In the genomic region with DNA sequence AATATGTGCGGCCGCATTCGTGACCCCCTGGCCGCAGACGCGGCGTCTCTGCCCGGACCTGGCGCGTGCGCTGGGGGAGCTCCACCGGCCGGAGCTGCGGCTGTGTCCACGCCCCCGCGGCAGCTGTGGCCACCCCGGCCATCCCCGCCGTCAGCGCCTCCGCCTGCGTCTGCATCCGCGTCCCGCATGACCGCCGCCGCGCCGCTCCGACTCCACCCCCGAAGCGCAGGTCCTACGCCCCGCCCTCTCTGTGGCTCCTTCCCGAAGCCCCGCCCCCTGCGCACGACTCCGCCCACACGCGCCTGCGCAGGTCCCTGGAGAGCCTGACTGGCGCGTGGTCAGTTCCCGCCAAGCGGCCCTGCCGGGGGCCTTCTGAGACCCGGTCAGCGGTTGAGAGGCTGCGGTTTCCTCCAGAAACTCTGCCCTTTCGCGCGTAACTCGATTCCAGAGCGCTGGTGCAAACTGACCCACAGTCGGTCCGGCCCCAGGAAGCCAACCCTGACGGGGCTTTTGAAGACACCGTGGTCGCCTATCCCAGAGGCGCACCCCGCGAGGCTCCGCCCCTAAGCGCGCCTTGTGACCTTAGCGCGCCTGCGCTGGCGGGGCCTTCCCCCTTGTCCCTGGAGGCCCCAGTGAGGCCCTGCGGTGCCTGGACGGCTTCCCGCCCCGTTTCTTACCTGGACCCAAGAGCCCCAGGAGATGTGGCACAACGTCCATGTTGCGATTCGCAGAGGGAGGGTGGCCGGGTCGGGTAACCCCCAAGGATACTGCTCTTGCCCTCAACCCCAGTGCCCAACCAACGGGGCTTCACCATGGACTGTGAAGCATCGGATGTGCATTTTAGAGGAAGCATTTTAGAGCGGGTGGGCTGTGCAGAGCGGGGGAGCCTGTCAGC, we compare ENCODE assay signal across 1 cellular context.
A peak's percentile ranks its signal among the peaks of the same experiment; 100 is the strongest.
TF ChIP-seq lines count a peak whose summit lies in the region.

A gene with protein sequence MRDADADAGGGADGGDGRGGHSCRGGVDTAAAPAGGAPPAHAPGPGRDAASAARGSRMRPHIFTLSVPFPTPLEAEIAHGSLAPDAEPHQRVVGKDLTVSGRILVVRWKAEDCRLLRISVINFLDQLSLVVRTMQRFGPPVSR (minus strand): TSS at position 554 of the 895 bp plus-strand sequence. CDS start 366 bp downstream, at position 188.

TF ChIP-seq in HCT116, 20 proteins besides CTCF, POLR2A, EP300 and RAD21 (continued from another document):
- TF ChIP-seq, protein P1, sequence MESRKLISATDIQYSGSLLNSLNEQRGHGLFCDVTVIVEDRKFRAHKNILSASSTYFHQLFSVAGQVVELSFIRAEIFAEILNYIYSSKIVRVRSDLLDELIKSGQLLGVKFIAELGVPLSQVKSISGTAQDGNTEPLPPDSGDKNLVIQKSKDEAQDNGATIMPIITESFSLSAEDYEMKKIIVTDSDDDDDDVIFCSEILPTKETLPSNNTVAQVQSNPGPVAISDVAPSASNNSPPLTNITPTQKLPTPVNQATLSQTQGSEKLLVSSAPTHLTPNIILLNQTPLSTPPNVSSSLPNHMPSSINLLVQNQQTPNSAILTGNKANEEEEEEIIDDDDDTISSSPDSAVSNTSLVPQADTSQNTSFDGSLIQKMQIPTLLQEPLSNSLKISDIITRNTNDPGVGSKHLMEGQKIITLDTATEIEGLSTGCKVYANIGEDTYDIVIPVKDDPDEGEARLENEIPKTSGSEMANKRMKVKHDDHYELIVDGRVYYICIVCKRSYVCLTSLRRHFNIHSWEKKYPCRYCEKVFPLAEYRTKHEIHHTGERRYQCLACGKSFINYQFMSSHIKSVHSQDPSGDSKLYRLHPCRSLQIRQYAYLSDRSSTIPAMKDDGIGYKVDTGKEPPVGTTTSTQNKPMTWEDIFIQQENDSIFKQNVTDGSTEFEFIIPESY (IDR thresholded peaks at IDR 0.05; ENCODE audit: extremely low read depth, insufficient replicate concordance, low read length) = no peak
- TF ChIP-seq POLR2AphosphoS5 (IDR thresholded peaks at IDR 0.05; ENCODE audit: low read depth, low read length) = peak; percentile 58
- TF ChIP-seq SP1 (IDR thresholded peaks at IDR 0.05; ENCODE audit: low read depth) = no peak
- no peak for TF ChIP-seq YY1 (IDR thresholded peaks at IDR 0.05; ENCODE audit: extremely low read depth, insufficient replicate concordance, low read depth, low read length)
- no peak for TF ChIP-seq EGR1 (IDR thresholded peaks at IDR 0.05; ENCODE audit: low read depth)
- no peak for TF ChIP-seq EZH2phosphoT487 (IDR thresholded peaks at IDR 0.05; ENCODE audit: borderline replicate concordance)
- no peak for TF ChIP-seq EZH2 (IDR thresholded peaks at IDR 0.05)
- TF ChIP-seq TCF7L2 (IDR thresholded peaks at IDR 0.05; ENCODE audit: borderline replicate concordance, extremely low read depth, insufficient read depth, insufficient read length) = peak; percentile 80
- no peak for TF ChIP-seq CBX3 (IDR thresholded peaks at IDR 0.05; ENCODE audit: low read depth)
- TF ChIP-seq ELF1 (IDR thresholded peaks at IDR 0.05; ENCODE audit: borderline replicate concordance, low read depth) = no peak
- no peak for TF ChIP-seq ZNF274 (IDR thresholded peaks at IDR 0.05; ENCODE audit: low read depth, low read length)
- no peak for TF ChIP-seq FOSL1 (IDR thresholded peaks at IDR 0.05; ENCODE audit: low read depth)
- no peak for TF ChIP-seq CEBPB (IDR thresholded peaks at IDR 0.05; ENCODE audit: low read depth)
- TF ChIP-seq, protein P2, sequence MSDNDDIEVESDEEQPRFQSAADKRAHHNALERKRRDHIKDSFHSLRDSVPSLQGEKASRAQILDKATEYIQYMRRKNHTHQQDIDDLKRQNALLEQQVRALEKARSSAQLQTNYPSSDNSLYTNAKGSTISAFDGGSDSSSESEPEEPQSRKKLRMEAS (IDR thresholded peaks at IDR 0.05) = no peak
- no peak for TF ChIP-seq SIN3A (IDR thresholded peaks at IDR 0.05; ENCODE audit: low read depth)
